ENCODE assay signal across 8 cellular contexts in the genomic region with DNA sequence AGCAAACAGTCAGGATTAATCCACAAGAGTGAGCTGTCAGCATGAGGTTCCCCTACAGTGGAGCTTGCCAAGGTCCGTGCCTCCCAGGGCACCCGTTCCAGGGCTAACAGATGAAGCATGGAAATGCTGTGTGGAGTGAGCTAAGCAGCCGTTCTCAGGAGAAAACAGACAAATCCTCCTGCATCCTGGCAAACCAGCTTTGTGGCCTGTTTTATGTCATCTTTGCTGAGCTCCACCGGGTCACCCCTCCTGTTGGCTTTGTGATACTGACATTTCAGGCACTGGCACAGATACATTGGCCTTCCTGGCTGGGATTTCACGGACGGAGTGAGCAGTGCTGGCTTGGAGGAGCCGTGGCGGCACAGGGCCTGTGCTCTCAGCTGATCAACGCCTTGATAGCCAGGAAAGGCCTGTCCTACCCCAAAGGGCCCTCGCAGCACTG.
DNase-seq lines count a peak whose midpoint lies in the region; ATAC-seq and TF ChIP-seq lines count a peak whose summit lies in the region.
"Not testable (repeated sequence)": the region's sequence is repeated elsewhere in the genome, so short reads cannot be mapped to it uniquely, and the experiment has no call there.

No MANE protein-coding gene starts in this region.

- H3K27ac ChIP-seq in BLaER1 treated with 17β-estradiol and CSF1 and Interleukin-3, amounts not matched to agents 10 nM and 100 nM: not testable (repeated sequence)
- peak overlapping the region; percentile 63 for H3K27ac ChIP-seq in RWPE1

- H3K9ac ChIP-seq in BLaER1 treated with 17β-estradiol and CSF1 and Interleukin-3, amounts not matched to agents 10 nM and 100 nM: not testable (repeated sequence)

- H3K9me3 ChIP-seq in BLaER1 treated with 17β-estradiol and CSF1 and Interleukin-3, amounts not matched to agents 10 nM and 100 nM (replicated peaks in 1 of 11); MG63: not testable (repeated sequence)

- H3K27me3 Mint-ChIP-seq in memory B cell: not testable (repeated sequence)

- DNase-seq in MG63: peak; percentile 75
- not testable (repeated sequence) for DNase-seq in RWPE1 (ENCODE audit: low spot score); Right ventricle myocardium superior; memory B cell (ENCODE audit: low spot score in 2 of 2)
- peak; percentile 93 for DNase-seq in cerebellar cortex (ENCODE audit: low spot score)
- peak; percentile 28 for DNase-seq in renal cortical epithelial cell (ENCODE audit: low read depth)
- peak; percentile 50 for DNase-seq in ureter (ENCODE audit: low spot score)

- H3K36me3 ChIP-seq in BLaER1 treated with 17β-estradiol and CSF1 and Interleukin-3, amounts not matched to agents 10 nM and 100 nM; MG63: not testable (repeated sequence)

- H3K27me3 ChIP-seq in BLaER1 treated with 17β-estradiol and CSF1 and Interleukin-3, amounts not matched to agents 10 nM and 100 nM; MG63: not testable (repeated sequence)

- H3K4me2 ChIP-seq in BLaER1 treated with 17β-estradiol and CSF1 and Interleukin-3, amounts not matched to agents 10 nM and 100 nM: peak overlapping the region in 7 of 11 experiments; percentile 3 to 64 (median 38); a peak in 6 of 22 replicates

- POLR2A ChIA-PET in RWPE1 (lab: Yijun Ruan, JAX; ENCODE audit: low non-redundant PET): not testable (repeated sequence)

- peaks cover 0 to 47% (median 28%) of the 10 kb centered on the region in 10 experiments; a peak in 15 of 20 replicates for H3K4me1 ChIP-seq in BLaER1 treated with 17β-estradiol and CSF1 and Interleukin-3, amounts not matched to agents 10 nM and 100 nM

- not testable (repeated sequence) for H3K4me3 ChIP-seq in BLaER1 treated with 17β-estradiol and CSF1 and Interleukin-3, amounts not matched to agents 10 nM and 100 nM; MG63

- TF ChIP-seq CTCF in RWPE1 (conservative IDR thresholded peaks at IDR 0.05; ENCODE audit: low read depth): not testable (repeated sequence)

- not testable (repeated sequence) for H3K9me3 Mint-ChIP-seq in memory B cell

- CTCF ChIA-PET in RWPE1 (lab: Yijun Ruan, JAX): not testable (repeated sequence)

- H4K20me1 ChIP-seq in BLaER1 treated with 17β-estradiol and CSF1 and Interleukin-3, amounts not matched to agents 10 nM and 100 nM: not testable (repeated sequence)

- intact Hi-C loops in Right ventricle myocardium superior (cut with DNase I): not testable (repeated sequence)

- H3K36me3 Mint-ChIP-seq in memory B cell: peaks cover 28% of the 10 kb centered on the region

- peak overlapping the region; percentile 8 for H3K4me3 Mint-ChIP-seq in memory B cell

- peak; percentile 86 for ATAC-seq in Right ventricle myocardium superior (ENCODE audit: poor library complexity)
- ATAC-seq in memory B cell (ENCODE audit: low read depth): not testable (repeated sequence)

- not testable (repeated sequence) for H3K27ac Mint-ChIP-seq in memory B cell

- H3K4me1 Mint-ChIP-seq in memory B cell: peaks cover 27% of the 10 kb centered on the region
